Comparison of ENCODE assay signal across 8 cellular contexts in the genomic region with DNA sequence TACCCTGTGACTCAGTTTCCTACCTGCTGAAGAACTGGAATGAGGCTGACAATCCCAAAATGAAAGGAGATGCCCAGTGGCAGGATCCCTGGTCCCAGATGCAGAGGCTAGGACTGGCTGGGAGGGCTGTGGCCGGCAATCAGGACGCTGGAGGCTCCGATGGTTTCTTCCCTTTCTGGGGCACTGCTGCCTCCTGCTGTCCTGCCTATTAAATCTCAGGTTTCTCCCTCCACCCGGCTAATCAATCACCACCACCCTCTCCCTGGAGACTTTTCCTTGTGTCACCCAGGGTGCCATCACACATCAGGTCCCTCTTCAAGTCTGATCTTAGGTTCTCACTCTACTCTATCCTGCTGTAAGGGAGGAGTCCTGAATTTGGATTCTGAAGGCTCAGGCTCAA.
DNase-seq lines count a peak whose midpoint lies in the region; ATAC-seq and TF ChIP-seq lines count a peak whose summit lies in the region.

No MANE protein-coding gene starts in this region.

- H3K27me3 ChIP-seq in GM06990 (replicated peaks; ENCODE audit: control insufficient read depth, insufficient read depth, low read length) (no peaks in the 10 kb centered on the region), HCT116 (ENCODE audit: insufficient read depth, low read length) (no peaks in the 10 kb centered on the region), heart left ventricle (peaks cover 0 to 7% (median 0%) of the 10 kb centered on the region in 9 donors)

- 3 to 8% (median 6%) methylated on average over 1 to 4 of the region's 4 CpGs for WGBS in heart left ventricle, 4 donors

- no peak overlapping the region for H3K4me2 ChIP-seq in HCT116 (ENCODE audit: low read length)

- H3K9me3 ChIP-seq in HCT116 (ENCODE audit: control insufficient read depth in 1 of 2, insufficient read depth in 1 of 2, low read depth in 1 of 2, low read length in 2 of 2) = no peaks in the 10 kb centered on the region
- H3K9me3 ChIP-seq in heart left ventricle = no peaks in the 10 kb centered on the region

- no peaks in the 10 kb centered on the region for H3K36me3 ChIP-seq in GM06990 (ENCODE audit: control insufficient read depth, insufficient read depth, low read length)
- no peaks in the 10 kb centered on the region for H3K36me3 ChIP-seq in HCT116 (ENCODE audit: control insufficient read depth in 1 of 2, insufficient read depth in 2 of 2, low read length in 2 of 2)
- H3K36me3 ChIP-seq in heart left ventricle = no peaks in the 10 kb centered on the region

- no peaks in the 10 kb centered on the region for H3K4me1 ChIP-seq in HCT116 (ENCODE audit: control insufficient read depth in 1 of 2, insufficient read depth in 2 of 2, low read length in 2 of 2)
- H3K4me1 ChIP-seq in heart left ventricle = peaks cover 0 to 9% (median 0%) of the 10 kb centered on the region in 12 donors

- BruUV-seq in HCT116 (replicated peaks; lab: Mats Ljungman, UMichigan) = no TSS peak

- TF ChIP-seq POLR2A in HCT116 (IDR thresholded peaks at IDR 0.05; ENCODE audit: borderline replicate concordance, extremely low read depth, insufficient read depth, insufficient read length) (no peak), heart left ventricle (IDR thresholded peaks at IDR 0.05) (no peak)

- intact Hi-C loops in HCT116 (cut with micrococcal nuclease) (loop anchor here (1.0 to 10.0 kb wide), 9 partner anchors 121 to 1213 kb away; no protein-coding TSS in a partner anchor), heart left ventricle (cut with DNase I) (loop anchor here in 9 of 10 donors (1.0 to 10.0 kb wide), 9 partner anchors 121 to 1069 kb away; no protein-coding TSS in a partner anchor)

- no peak for DNase-seq in GM06990 (ENCODE audit: extremely low read depth, insufficient read length)
- DNase-seq in HCT116 (ENCODE audit: low read depth, low spot score) = peak; percentile 34
- DNase-seq in NCI-H2029 treated with DMSO at 0.1 percent for 48 hours (lab: John Stamatoyannopoulos, UW) = peak; percentile 8
- DNase-seq in activated naive CD8-positive, alpha-beta T cell treated with anti-CD3 and anti-CD28 coated beads, Interleukin-2, amount 50 U/mL, for 24 hours = peak; percentile 34
- peak; percentile 47 to 73 (median 54) for DNase-seq in heart left ventricle
- peak; percentile 48 for DNase-seq in progenitor cell of endocrine pancreas (ENCODE audit: low spot score, unreplicated experiment)
- DNase-seq in GDM1 (lab: John Stamatoyannopoulos, UW) = no peak

- CTCF ChIA-PET in HCT116 (lab: Charles Lee) = interaction anchor here (0.8 kb wide), 1 partner anchor 1066 kb away, joined by 4 read pairs; no protein-coding TSS in a partner anchor

- H3K4me3 Mint-ChIP-seq in activated naive CD8-positive, alpha-beta T cell treated with anti-CD3 and anti-CD28 coated beads, Interleukin-2, amount 50 U/mL, for 24 hours = no peak overlapping the region
- no peak overlapping the region for H3K4me3 Mint-ChIP-seq in progenitor cell of endocrine pancreas (ENCODE audit: low read depth)

- TF ChIP-seq RAD21 in HCT116 (IDR thresholded peaks at IDR 0.05; ENCODE audit: low read depth) = peak; percentile 91

- H3K9me2 ChIP-seq in HCT116 (ENCODE audit: insufficient read depth) = no peaks in the 10 kb centered on the region

- H3K36me3 Mint-ChIP-seq in activated naive CD8-positive, alpha-beta T cell treated with anti-CD3 and anti-CD28 coated beads, Interleukin-2, amount 50 U/mL, for 24 hours (ENCODE audit: low read depth) = no peaks in the 10 kb centered on the region
- no peaks in the 10 kb centered on the region for H3K36me3 Mint-ChIP-seq in progenitor cell of endocrine pancreas (ENCODE audit: insufficient read depth)

- H4K20me1 ChIP-seq in HCT116 (ENCODE audit: insufficient read depth) = no peaks in the 10 kb centered on the region

- H3K27ac Mint-ChIP-seq in activated naive CD8-positive, alpha-beta T cell treated with anti-CD3 and anti-CD28 coated beads, Interleukin-2, amount 50 U/mL, for 24 hours = no peak overlapping the region
- no peak overlapping the region for H3K27ac Mint-ChIP-seq in progenitor cell of endocrine pancreas

- POLR2A ChIA-PET in HCT116 (lab: Charles Lee) = no interaction called here

- H3K9me3 Mint-ChIP-seq in activated naive CD8-positive, alpha-beta T cell treated with anti-CD3 and anti-CD28 coated beads, Interleukin-2, amount 50 U/mL, for 24 hours = no peaks in the 10 kb centered on the region
- H3K9me3 Mint-ChIP-seq in progenitor cell of endocrine pancreas (ENCODE audit: low read depth) = no peaks in the 10 kb centered on the region

- ATAC-seq in HCT116 = peak; percentile 90
- ATAC-seq in activated naive CD8-positive, alpha-beta T cell treated with anti-CD3 and anti-CD28 coated beads, Interleukin-2, amount 50 U/mL, for 24 hours = peak; percentile 23
- ATAC-seq in heart left ventricle = peak; percentile 76 to 91 (median 86)
- no peak for ATAC-seq in GM18861 (IDR thresholded peaks at IDR 0.05; ENCODE audit: unreplicated experiment)

- TF ChIP-seq CTCF in GM06990 (IDR thresholded peaks at IDR 0.05; ENCODE audit: insufficient read depth, low read length, poor library complexity, severe bottlenecking) = peak; percentile 77
- TF ChIP-seq CTCF in HCT116 (IDR thresholded peaks at IDR 0.05 in 2 of 3, conservative IDR thresholded peaks at IDR 0.05 in 1 of 3; ENCODE audit: borderline replicate concordance in 1 of 3, insufficient read depth in 1 of 3, low read depth in 2 of 3, low read length in 2 of 3) = peak; percentile 55 to 78 (median 68)
- TF ChIP-seq CTCF in heart left ventricle (IDR thresholded peaks at IDR 0.05) = peak; percentile 46 to 76 (median 69)
- TF ChIP-seq CTCF in progenitor cell of endocrine pancreas (IDR thresholded peaks at IDR 0.05; ENCODE audit: unreplicated experiment) = peak; percentile 80

- H2AFZ ChIP-seq in HCT116 (ENCODE audit: low read depth, low read length, poor library complexity, severe bottlenecking) = peak overlapping the region; percentile 56

- H3K79me2 ChIP-seq in HCT116 (ENCODE audit: insufficient read depth, low read length) = no peaks in the 10 kb centered on the region

- H3K4me3 ChIP-seq in GM06990 (replicated peaks; ENCODE audit: low read depth, low read length) (no peak overlapping the region), HCT116 (replicated peaks in 1 of 2; ENCODE audit: low read depth in 1 of 2, low read length in 2 of 2) (no peak overlapping the region), heart left ventricle (peak overlapping the region in 9 of 12 donors; percentile 33 to 52 (median 40))

- RAD21 ChIA-PET in HCT116 (lab: Charles Lee; ENCODE audit: low non-redundant PET in 1 of 2, low total read pairs in 2 of 2, uncharacterized antibody in 2 of 2, unreplicated experiment in 2 of 2) = no interaction called here

- H3K9ac ChIP-seq in HCT116 (ENCODE audit: low read length) = no peak overlapping the region

- H3K27ac ChIP-seq in HCT116 (ENCODE audit: low read depth, low read length) (no peak overlapping the region), heart left ventricle (peak overlapping the region in 1 of 12 donors; percentile 50)

- peaks cover 8% of the 10 kb centered on the region for H3K27me3 Mint-ChIP-seq in activated naive CD8-positive, alpha-beta T cell treated with anti-CD3 and anti-CD28 coated beads, Interleukin-2, amount 50 U/mL, for 24 hours
- peaks cover 37% of the 10 kb centered on the region for H3K27me3 Mint-ChIP-seq in progenitor cell of endocrine pancreas

- peaks cover 23% of the 10 kb centered on the region for H3K4me1 Mint-ChIP-seq in activated naive CD8-positive, alpha-beta T cell treated with anti-CD3 and anti-CD28 coated beads, Interleukin-2, amount 50 U/mL, for 24 hours
- H3K4me1 Mint-ChIP-seq in progenitor cell of endocrine pancreas (ENCODE audit: low read depth) = peaks cover 7% of the 10 kb centered on the region

TF ChIP-seq in HCT116, 20 proteins besides CTCF, POLR2A, EP300 and RAD21:
- no peak for TF ChIP-seq ZFX (IDR thresholded peaks at IDR 0.05)
- TF ChIP-seq SIN3A (IDR thresholded peaks at IDR 0.05; ENCODE audit: low read depth) = no peak
- TF ChIP-seq EGR1 (IDR thresholded peaks at IDR 0.05; ENCODE audit: low read depth) = no peak
- TF ChIP-seq, protein P1, sequence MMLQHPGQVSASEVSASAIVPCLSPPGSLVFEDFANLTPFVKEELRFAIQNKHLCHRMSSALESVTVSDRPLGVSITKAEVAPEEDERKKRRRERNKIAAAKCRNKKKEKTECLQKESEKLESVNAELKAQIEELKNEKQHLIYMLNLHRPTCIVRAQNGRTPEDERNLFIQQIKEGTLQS (IDR thresholded peaks at IDR 0.05) = no peak
- TF ChIP-seq JUND (IDR thresholded peaks at IDR 0.05) = no peak
- TF ChIP-seq, protein P2, sequence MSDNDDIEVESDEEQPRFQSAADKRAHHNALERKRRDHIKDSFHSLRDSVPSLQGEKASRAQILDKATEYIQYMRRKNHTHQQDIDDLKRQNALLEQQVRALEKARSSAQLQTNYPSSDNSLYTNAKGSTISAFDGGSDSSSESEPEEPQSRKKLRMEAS (IDR thresholded peaks at IDR 0.05) = no peak
- no peak for TF ChIP-seq YY1 (IDR thresholded peaks at IDR 0.05; ENCODE audit: extremely low read depth, insufficient replicate concordance, low read depth, low read length)
- no peak for TF ChIP-seq FOSL1 (IDR thresholded peaks at IDR 0.05; ENCODE audit: low read depth)
- no peak for TF ChIP-seq POLR2AphosphoS5 (IDR thresholded peaks at IDR 0.05; ENCODE audit: low read depth, low read length)

Comparison
In these comparisons a context has a peak if more than half of its experiments do, and no peak if none do; other contexts are left out.
1. DNase-seq: peak in HCT116 (single experiment), NCI-H2029 treated with DMSO at 0.1 percent for 48 hours (single experiment), activated naive CD8-positive, alpha-beta T cell treated with anti-CD3 and anti-CD28 coated beads, Interleukin-2, amount 50 U/mL, for 24 hours (single experiment), heart left ventricle (5 of 5) and progenitor cell of endocrine pancreas (single experiment); none in GM06990 (single experiment) and GDM1 (single experiment).
2. H3K4me3 ChIP-seq: peak in heart left ventricle (9 of 12); none in GM06990 (single experiment) and HCT116 (0 of 2).
3. Peak in every context shown above with its lines, with median percentiles within 50 percentile points of each other: CTCF ChIP-seq.